31 cellular contexts compared by ENCODE assay signal in genomic region chr2:73911548-73912208, GRCh38. TPM values are rescaled to one million over a fixed set of nuclear protein-coding genes. Genes with fewer than 3 reads are reported as not detected.
"Had no signal": no experiment of that assay in that cellular context is flagged by ENCODE, and none has a peak within 500 bp of the region (broad histone marks: within the 10 kb centered on the region; RNA-seq: fewer than 3 reads in every experiment).

No MANE protein-coding gene starts in this region.

- ATAC-seq: activated CD4-positive, alpha-beta T cell treated with anti-CD3 and anti-CD28 coated beads for 36 hours; activated CD8-positive, alpha-beta memory T cell treated with anti-CD3 and anti-CD28 coated beads, Interleukin-2, amount 10 ng/mL, durations not matched to agents 7 days and 5 days; activated CD8-positive, alpha-beta T cell treated with anti-CD3 and anti-CD28 coated beads, Interleukin-2, amount 10 ng/mL, durations not matched to agents 7 days and 5 days; activated naive CD8-positive, alpha-beta T cell treated with anti-CD3 and anti-CD28 coated beads, Interleukin-2, amount 50 U/mL, for 24 hours; body of pancreas; effector memory CD8-positive, alpha-beta T cell; heart left ventricle had no signal

- H3K36me3 ChIP-seq: adrenal gland, heart left ventricle had no signal

- H3K4me3 ChIP-seq: adrenal gland, body of pancreas, heart left ventricle had no signal

- H3K9me3 ChIP-seq: adrenal gland, body of pancreas, heart left ventricle had no signal

- H3K27ac ChIP-seq: adrenal gland, body of pancreas, epithelial cell of prostate had no signal

- DNase-seq: activated CD4-positive, alpha-beta memory T cell treated with anti-CD3 and anti-CD28 coated beads for 36 hours; activated CD4-positive, alpha-beta T cell treated with anti-CD3 and anti-CD28 coated beads for 36 hours; activated CD4-positive, alpha-beta T cell treated with anti-CD3 and anti-CD28 coated beads, Interleukin-2, amount 10 ng/mL, durations not matched to agents 24 days and 14 days; activated CD4-positive, CD25-positive, alpha-beta regulatory T cell; activated CD4-positive, CD25-positive, alpha-beta regulatory T cell treated with anti-CD3 and anti-CD28 coated beads, Interleukin-2, amount 50 U/mL, for 72 hours; activated CD8-positive, alpha-beta memory T cell treated with anti-CD3 and anti-CD28 coated beads, Interleukin-2, amount 10 ng/mL, durations not matched to agents 7 days and 5 days; activated CD8-positive, alpha-beta memory T cell treated with anti-CD3 and anti-CD28 coated beads, Interleukin-2, amount 50 U/mL, for 4 hours; activated CD8-positive, alpha-beta T cell treated with anti-CD3 and anti-CD28 coated beads, Interleukin-2, amount 10 ng/mL, durations not matched to agents 7 days and 5 days; activated effector memory CD4-positive, alpha-beta T cell treated with anti-CD3 and anti-CD28 coated beads, Interleukin-2, amount 50 U/mL, for 16 hours; activated naive CD4-positive, alpha-beta T cell treated with anti-CD3 and anti-CD28 coated beads for 36 hours; activated naive CD8-positive, alpha-beta T cell treated with anti-CD3 and anti-CD28 coated beads for 36 hours; activated naive CD8-positive, alpha-beta T cell treated with anti-CD3 and anti-CD28 coated beads, Interleukin-2, amount 50 U/mL, for 24 hours; activated T-cell treated with anti-CD3 and anti-CD28 coated beads, Interleukin-2, amount 50 U/mL, for 1 hour; activated T-cell treated with anti-CD3 and anti-CD28 coated beads, Interleukin-2, amount 50 U/mL, for 48 hours; adrenal gland; amygdala; aorta; body of pancreas; caudate nucleus; cortex of kidney; dermis blood vessel endothelial cell; effector CD4-positive, alpha-beta T cell; effector memory CD8-positive, alpha-beta T cell; foreskin fibroblast; glutamatergic neuron; heart left ventricle; T-helper 2 cell had no signal

- FAIRE-seq: colon, frontal cortex had no signal

- H3K27me3 ChIP-seq: body of pancreas had no signal

- H3K4me1 ChIP-seq: adrenal gland, body of pancreas had no signal

RNA-seq across cellular contexts. Expression of gene ACTG2, which starts 18.9 kb away (rescaled TPM):
- total RNA-seq: activated CD4-positive, alpha-beta memory T cell treated with anti-CD3 and anti-CD28 coated beads for 36 hours; activated CD4-positive, alpha-beta T cell treated with anti-CD3 and anti-CD28 coated beads, Interleukin-2, amount 10 ng/mL, durations not matched to agents 24 days and 14 days; activated CD8-positive, alpha-beta memory T cell treated with anti-CD3 and anti-CD28 coated beads, Interleukin-2, amount 10 ng/mL, durations not matched to agents 7 days and 5 days; activated naive CD4-positive, alpha-beta T cell treated with anti-CD3 and anti-CD28 coated beads for 36 hours; dermis blood vessel endothelial cell; T-helper 1 cell treated with Interleukin-12 subunit alpha and Interleukin-12 subunit beta and Interleukin-4 antibody, amounts not matched to agents 30 ng/mL and 1 ng/mL, for 36 hours had no signal
